In genomic region chr13:25180795-25181537, GRCh38 we compare ENCODE assay signal across 10 cellular contexts. TPM values are rescaled to one million over a fixed set of nuclear protein-coding genes. Genes with fewer than 3 reads are reported as not detected.
A peak's percentile ranks its signal among the peaks of the same experiment; 100 is the strongest.
DNase-seq lines count a peak whose midpoint lies in the region; ATAC-seq and TF ChIP-seq lines count a peak whose summit lies in the region.
"Had no signal": no experiment of that assay in that cellular context is flagged by ENCODE, and none has a peak within 500 bp of the region (broad histone marks: within the 10 kb centered on the region; RNA-seq: fewer than 3 reads in every experiment).

No MANE protein-coding gene starts in this region.

- no peak overlapping the region for H3K4me3 Mint-ChIP-seq in type B pancreatic cell
- H3K4me3 Mint-ChIP-seq: H9 had no signal

- H3K4me3 ChIP-seq in thyroid gland (replicated peaks in 1 of 3), result no peak overlapping the region

- ATAC-seq in GM19438 (IDR thresholded peaks at IDR 0.05; ENCODE audit: low read depth, unreplicated experiment), result peak; percentile 78
- peak; percentile 59 for ATAC-seq in HG02981 (IDR thresholded peaks at IDR 0.05; ENCODE audit: unreplicated experiment)

- no peaks in the 10 kb centered on the region for H3K27me3 ChIP-seq in thyroid gland

- H3K9me3 ChIP-seq in thyroid gland, result no peaks in the 10 kb centered on the region

- intact Hi-C loops in thyroid gland (cut with DNase I), result no loop called here

- H3K36me3 Mint-ChIP-seq in type B pancreatic cell, result no peaks in the 10 kb centered on the region

- no peak for TF ChIP-seq CTCF in type B pancreatic cell (conservative IDR thresholded peaks at IDR 0.05)
- no peak for TF ChIP-seq CTCF in thyroid gland (IDR thresholded peaks at IDR 0.05)

- peaks cover 42% of the 10 kb centered on the region for H3K27me3 Mint-ChIP-seq in type B pancreatic cell

- 57 to 62% methylated on average over 3 of the region's 3 CpGs for WGBS in thyroid gland, 2 donors

- peaks cover 11% of the 10 kb centered on the region for H3K4me1 Mint-ChIP-seq in type B pancreatic cell (ENCODE audit: unreplicated experiment)

- DNase-seq in ELF-1 (ENCODE audit: low read depth, low spot score), result peak; percentile 25
- peak; percentile 11 for DNase-seq in SW480 (ENCODE audit: low spot score)
- no peak for DNase-seq in type B pancreatic cell (ENCODE audit: extremely low spot score, unreplicated experiment)
- DNase-seq in NOMO-1 (lab: John Stamatoyannopoulos, UW; ENCODE audit: unreplicated experiment in 2 of 2), result no peak
- DNase-seq in SHP77 (lab: John Stamatoyannopoulos, UW), result no peak
- DNase-seq in thyroid gland, result no peak
- DNase-seq: H9, kidney had no signal

- H3K36me3 ChIP-seq in thyroid gland, result no peaks in the 10 kb centered on the region

- TF ChIP-seq POLR2A in thyroid gland (IDR thresholded peaks at IDR 0.05), result no peak

- no peak overlapping the region for H3K27ac Mint-ChIP-seq in type B pancreatic cell
- H3K27ac Mint-ChIP-seq: H9 had no signal

- no peaks in the 10 kb centered on the region for H3K4me1 ChIP-seq in thyroid gland

- no peaks in the 10 kb centered on the region for H3K9me3 Mint-ChIP-seq in type B pancreatic cell

- no peak overlapping the region for H3K27ac ChIP-seq in thyroid gland

RNA-seq across cellular contexts. Expression of gene AMER2, which starts 8.9 kb away (rescaled TPM):
- total RNA-seq in type B pancreatic cell (ENCODE audit: low replicate concordance), result 0.14 and 0.31 TPM in 2 replicates
- under 1 TPM in 2 of 4 donors, not detected in 2; under 0.01 TPM for total RNA-seq in thyroid gland

Comparison
In these comparisons a context has a peak if more than half of its experiments do, and no peak if none do; other contexts are left out.
1. DNase-seq: peak in ELF-1 (single experiment) and SW480 (single experiment); none in type B pancreatic cell (single experiment), NOMO-1 (0 of 2), SHP77 (0 of 2) and thyroid gland (0 of 2).